Comparison of ENCODE assay signal across 10 cellular contexts in the genomic region with DNA sequence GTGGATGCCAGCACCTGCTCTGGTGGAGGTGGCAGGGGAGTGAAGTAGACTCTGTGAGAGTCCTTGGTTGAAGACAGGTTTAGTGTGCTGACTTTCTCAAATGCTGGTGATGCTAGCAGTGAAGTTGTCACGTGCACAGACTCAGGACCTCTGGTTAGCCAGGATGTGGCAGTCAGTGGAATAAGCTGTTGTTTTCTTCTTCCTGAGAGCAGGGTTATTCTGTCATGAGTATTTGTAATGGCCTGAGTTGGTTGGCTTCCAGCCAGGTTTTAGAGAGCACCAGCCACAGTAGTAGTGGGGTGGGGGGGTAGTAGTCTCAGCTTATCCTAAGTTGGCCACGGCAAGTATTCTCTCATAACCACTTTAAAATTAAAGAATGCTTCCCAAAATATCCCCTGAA.
DNase-seq lines count a peak whose midpoint lies in the region; ATAC-seq and TF ChIP-seq lines count a peak whose summit lies in the region.
"Had no signal": no experiment of that assay in that cellular context is flagged by ENCODE, and none has a peak within 500 bp of the region (broad histone marks: within the 10 kb centered on the region; RNA-seq: fewer than 3 reads in every experiment).

No MANE protein-coding gene starts in this region.

- peak overlapping the region; percentile 9 for H3K27ac Mint-ChIP-seq in activated CD4-positive, alpha-beta T cell treated with anti-CD3 and anti-CD28 coated beads for 36 hours
- peak overlapping the region; percentile 71 for H3K27ac Mint-ChIP-seq in activated CD8-positive, alpha-beta T cell treated with anti-CD3 and anti-CD28 coated beads for 36 hours
- peak overlapping the region; percentile 87 to 93 for H3K27ac Mint-ChIP-seq in natural killer cell

- DNase-seq in activated CD4-positive, alpha-beta T cell treated with anti-CD3 and anti-CD28 coated beads for 36 hours: no peak
- DNase-seq in activated CD4-positive, alpha-beta T cell treated with anti-CD3 and anti-CD28 coated beads, Interleukin-2, amount 50 U/mL, for 48 hours: no peak
- DNase-seq in M059J (ENCODE audit: low read depth): peak; percentile 40
- peak; percentile 31 for DNase-seq in activated CD8-positive, alpha-beta T cell treated with anti-CD3 and anti-CD28 coated beads for 36 hours
- DNase-seq in natural killer cell: no peak
- no peak for DNase-seq in spleen
- DNase-seq: mammary epithelial cell, NCI-H524 treated with DMSO at 0.1 percent for 48 hours had no signal

- no peak overlapping the region for H3K4me3 ChIP-seq in spleen

- CTCF ChIA-PET in activated CD4-positive, alpha-beta T cell treated with anti-CD3 and anti-CD28 coated beads for 36 hours (lab: Charles Lee): interaction anchor here (0.6 to 1.1 kb wide), 2 partner anchors 227 to 328 kb away, joined by 3 to 4 read pairs; no protein-coding TSS in a partner anchor
- CTCF ChIA-PET in activated CD8-positive, alpha-beta T cell treated with anti-CD3 and anti-CD28 coated beads for 36 hours (lab: Charles Lee): interaction anchor here (0.6 kb wide), 1 partner anchor 192 kb away, joined by 3 read pairs; no protein-coding TSS in a partner anchor

- H3K9me3 ChIP-seq in spleen: no peaks in the 10 kb centered on the region

- H3K4me1 ChIP-seq in spleen: peaks cover 0 to 35% (median 14%) of the 10 kb centered on the region in 6 donors

- no peaks in the 10 kb centered on the region for H3K36me3 ChIP-seq in spleen

- peaks cover 23% of the 10 kb centered on the region for H3K4me1 Mint-ChIP-seq in activated CD4-positive, alpha-beta T cell treated with anti-CD3 and anti-CD28 coated beads for 36 hours
- H3K4me1 Mint-ChIP-seq in activated CD8-positive, alpha-beta T cell treated with anti-CD3 and anti-CD28 coated beads for 36 hours (ENCODE audit: low read depth): peaks cover 21% of the 10 kb centered on the region
- H3K4me1 Mint-ChIP-seq in natural killer cell: peaks cover 30 to 31% of the 10 kb centered on the region in 2 donors

- H3K36me3 Mint-ChIP-seq in activated CD4-positive, alpha-beta T cell treated with anti-CD3 and anti-CD28 coated beads for 36 hours (ENCODE audit: low read depth): peaks cover 2% of the 10 kb centered on the region
- H3K36me3 Mint-ChIP-seq in activated CD8-positive, alpha-beta T cell treated with anti-CD3 and anti-CD28 coated beads for 36 hours (ENCODE audit: low read depth): peaks cover 2% of the 10 kb centered on the region
- H3K36me3 Mint-ChIP-seq in natural killer cell: no peaks in the 10 kb centered on the region

- H3K9me3 Mint-ChIP-seq in activated CD4-positive, alpha-beta T cell treated with anti-CD3 and anti-CD28 coated beads for 36 hours (ENCODE audit: low read depth): no peaks in the 10 kb centered on the region
- no peaks in the 10 kb centered on the region for H3K9me3 Mint-ChIP-seq in activated CD8-positive, alpha-beta T cell treated with anti-CD3 and anti-CD28 coated beads for 36 hours
- no peaks in the 10 kb centered on the region for H3K9me3 Mint-ChIP-seq in natural killer cell

- no peaks in the 10 kb centered on the region for H3K27me3 Mint-ChIP-seq in activated CD4-positive, alpha-beta T cell treated with anti-CD3 and anti-CD28 coated beads for 36 hours
- H3K27me3 Mint-ChIP-seq in activated CD8-positive, alpha-beta T cell treated with anti-CD3 and anti-CD28 coated beads for 36 hours: no peaks in the 10 kb centered on the region
- peaks cover 0 to 8% of the 10 kb centered on the region in 2 donors for H3K27me3 Mint-ChIP-seq in natural killer cell (ENCODE audit: low read depth in 2 of 2)

- H3K27ac ChIP-seq in spleen: peak overlapping the region in 2 of 8 donors; percentile 7 to 68

- ATAC-seq in activated CD4-positive, alpha-beta T cell treated with anti-CD3 and anti-CD28 coated beads for 36 hours: peak; percentile 24
- peak; percentile 41 for ATAC-seq in activated CD8-positive, alpha-beta T cell treated with anti-CD3 and anti-CD28 coated beads for 36 hours
- ATAC-seq in natural killer cell: peak in 2 of 3 donors; percentile 21 to 22
- no peak for ATAC-seq in GM19328 (IDR thresholded peaks at IDR 0.05; ENCODE audit: unreplicated experiment)
- no peak for ATAC-seq in HG02588 (IDR thresholded peaks at IDR 0.05; ENCODE audit: unreplicated experiment)

- no peak for TF ChIP-seq CTCF in activated CD8-positive, alpha-beta T cell treated with anti-CD3 and anti-CD28 coated beads for 36 hours (IDR thresholded peaks at IDR 0.05)
- TF ChIP-seq CTCF in natural killer cell (IDR thresholded peaks at IDR 0.05): no peak
- TF ChIP-seq CTCF in spleen (IDR thresholded peaks at IDR 0.05 in 8 of 11, conservative IDR thresholded peaks at IDR 0.05 in 3 of 11): no peak

- H3K27me3 ChIP-seq in spleen (replicated peaks in 1 of 7): no peaks in the 10 kb centered on the region

- POLR2A ChIA-PET in activated CD4-positive, alpha-beta T cell treated with anti-CD3 and anti-CD28 coated beads for 36 hours (lab: Charles Lee): no interaction called here
- POLR2A ChIA-PET in activated CD8-positive, alpha-beta T cell treated with anti-CD3 and anti-CD28 coated beads for 36 hours (lab: Charles Lee): no interaction called here

- WGBS in spleen, 5 donors: 15 to 42% (median 30%) methylated on average over 2 of the region's 2 CpGs

- no peak for TF ChIP-seq POLR2A in spleen (IDR thresholded peaks at IDR 0.05)

- intact Hi-C loops in activated CD4-positive, alpha-beta T cell treated with anti-CD3 and anti-CD28 coated beads for 36 hours (cut with DNase I, micrococcal nuclease): loop anchor here in 1 of 2 experiments (2.0 kb wide), 1 partner anchor 28 kb away; no protein-coding TSS in a partner anchor
- intact Hi-C loops in activated CD8-positive, alpha-beta T cell treated with anti-CD3 and anti-CD28 coated beads for 36 hours (cut with micrococcal nuclease): no loop called here
- intact Hi-C loops in natural killer cell (cut with micrococcal nuclease): no loop called here
- intact Hi-C loops in spleen (cut with DNase I; ENCODE audit: low total_unique reads): no loop called here

- H3K4me3 Mint-ChIP-seq in activated CD4-positive, alpha-beta T cell treated with anti-CD3 and anti-CD28 coated beads for 36 hours: no peak overlapping the region
- no peak overlapping the region for H3K4me3 Mint-ChIP-seq in activated CD8-positive, alpha-beta T cell treated with anti-CD3 and anti-CD28 coated beads for 36 hours
- peak overlapping the region; percentile 56 for H3K4me3 Mint-ChIP-seq in natural killer cell

Comparison
In these comparisons a context has a peak if more than half of its experiments do, and no peak if none do; other contexts are left out.
1. ATAC-seq: peak in activated CD4-positive, alpha-beta T cell treated with anti-CD3 and anti-CD28 coated beads for 36 hours (single experiment), activated CD8-positive, alpha-beta T cell treated with anti-CD3 and anti-CD28 coated beads for 36 hours (single experiment) and natural killer cell (2 of 3); none in GM19328 (single experiment) and HG02588 (single experiment).
2. DNase-seq: peak in M059J (single experiment) and activated CD8-positive, alpha-beta T cell treated with anti-CD3 and anti-CD28 coated beads for 36 hours (single experiment); none in activated CD4-positive, alpha-beta T cell treated with anti-CD3 and anti-CD28 coated beads for 36 hours (single experiment), activated CD4-positive, alpha-beta T cell treated with anti-CD3 and anti-CD28 coated beads, Interleukin-2, amount 50 U/mL, for 48 hours (0 of 2), natural killer cell (single experiment) and spleen (single experiment).
3. H3K27ac Mint-ChIP-seq: peak in every context shown above with its lines; median percentile 90 in natural killer cell; 71 in activated CD8-positive, alpha-beta T cell treated with anti-CD3 and anti-CD28 coated beads for 36 hours; 9 in activated CD4-positive, alpha-beta T cell treated with anti-CD3 and anti-CD28 coated beads for 36 hours.